Comparison of ENCODE assay signal across 22 cellular contexts in genomic region chr4:103365285-103365684, GRCh38.
"Had no signal": no experiment of that assay in that cellular context is flagged by ENCODE, and none has a peak within 500 bp of the region (broad histone marks: within the 10 kb centered on the region; RNA-seq: fewer than 3 reads in every experiment).

No MANE protein-coding gene starts in this region.

- H3K36me3 ChIP-seq: breast epithelium, esophagus squamous epithelium, gastroesophageal sphincter, lower lobe of right lung, right atrium auricular region, spleen, tibial nerve had no signal

- H3K4me1 ChIP-seq: breast epithelium, esophagus squamous epithelium, gastroesophageal sphincter, lower lobe of right lung, parathyroid adenoma, right atrium auricular region, spleen, tibial nerve had no signal

- H3K27me3 ChIP-seq: breast epithelium, esophagus squamous epithelium, gastroesophageal sphincter, hepatocyte, right atrium auricular region, spleen, tibial nerve had no signal

- H3K9me3 Mint-ChIP-seq: activated CD4-positive, alpha-beta T cell treated with anti-CD3 and anti-CD28 coated beads, Interleukin-2, amount 10 ng/mL, durations not matched to agents 24 days and 14 days; activated T-helper 2 cell treated with anti-CD3 and anti-CD28 coated beads, Interferon-gamma antibody, Interleukin-2, Interleukin-4, amounts not matched to agents 10 μg/mL and 5 μg/mL and 100 μg/mL, durations not matched to agents 14 hours and 24 hours and 36 hours had no signal

- H3K27me3 Mint-ChIP-seq: activated CD4-positive, alpha-beta T cell treated with anti-CD3 and anti-CD28 coated beads, Interleukin-2, amount 10 ng/mL, durations not matched to agents 24 days and 14 days; activated CD8-positive, alpha-beta T cell treated with anti-CD3 and anti-CD28 coated beads for 36 hours had no signal

- H3K4me3 ChIP-seq: breast epithelium, esophagus squamous epithelium, gastroesophageal sphincter, hepatocyte, lower lobe of right lung, right atrium auricular region, spleen, tibial nerve had no signal

- H3K4me2 ChIP-seq: hepatocyte had no signal

- H3K4me3 Mint-ChIP-seq: activated CD4-positive, alpha-beta T cell treated with anti-CD3 and anti-CD28 coated beads, Interleukin-2, amount 10 ng/mL, durations not matched to agents 24 days and 14 days; activated CD8-positive, alpha-beta T cell treated with anti-CD3 and anti-CD28 coated beads for 36 hours; nephron had no signal

- DNase-seq: activated CD4-positive, alpha-beta T cell treated with anti-CD3 and anti-CD28 coated beads, Interleukin-2, amount 10 ng/mL, durations not matched to agents 24 days and 14 days; activated CD4-positive, CD25-positive, alpha-beta regulatory T cell treated with anti-CD3 and anti-CD28 coated beads, Interleukin-2, amount 50 U/mL, for 72 hours; activated CD8-positive, alpha-beta T cell treated with anti-CD3 and anti-CD28 coated beads for 36 hours; activated T-cell treated with anti-CD3 and anti-CD28 coated beads, Interleukin-2, amount 50 U/mL, for 48 hours; central memory CD4-positive, alpha-beta T cell; esophagus squamous epithelium; lower lobe of right lung; mesenchymal stem cell; occipital lobe; spleen; stimulated activated naive CD4-positive, alpha-beta T cell treated with Interleukin-2 at 50 U/mL for 16 hours; T-helper 2 cell had no signal

- H3K9ac ChIP-seq: parathyroid adenoma had no signal

- H3K27ac ChIP-seq: breast epithelium, epithelial cell of prostate, esophagus squamous epithelium, gastroesophageal sphincter, hepatocyte, lower lobe of right lung, parathyroid adenoma, right atrium auricular region, spleen, tibial nerve had no signal

- H2AFZ ChIP-seq: hepatocyte, parathyroid adenoma had no signal

- ATAC-seq: activated CD8-positive, alpha-beta T cell treated with anti-CD3 and anti-CD28 coated beads for 36 hours; activated naive CD4-positive, alpha-beta T cell treated with anti-CD3 and anti-CD28 coated beads, Interleukin-2, amount 50 U/mL, for 72 hours; gastroesophageal sphincter; lower lobe of right lung had no signal

- H3K27ac Mint-ChIP-seq: activated CD4-positive, alpha-beta T cell treated with anti-CD3 and anti-CD28 coated beads, Interleukin-2, amount 10 ng/mL, durations not matched to agents 24 days and 14 days; activated CD8-positive, alpha-beta T cell treated with anti-CD3 and anti-CD28 coated beads for 36 hours; activated naive CD4-positive, alpha-beta T cell treated with anti-CD3 and anti-CD28 coated beads, Interleukin-2, amount 50 U/mL, for 72 hours; activated T-helper 2 cell treated with anti-CD3 and anti-CD28 coated beads, Interferon-gamma antibody, Interleukin-2, Interleukin-4, amounts not matched to agents 10 μg/mL and 5 μg/mL and 100 μg/mL, durations not matched to agents 14 hours and 24 hours and 36 hours had no signal

- H3K79me2 ChIP-seq: hepatocyte, parathyroid adenoma had no signal

- H3K36me3 Mint-ChIP-seq: activated naive CD4-positive, alpha-beta T cell treated with anti-CD3 and anti-CD28 coated beads, Interleukin-2, amount 50 U/mL, for 72 hours had no signal

- H3K4me1 Mint-ChIP-seq: activated CD4-positive, alpha-beta T cell treated with anti-CD3 and anti-CD28 coated beads, Interleukin-2, amount 10 ng/mL, durations not matched to agents 24 days and 14 days; nephron had no signal
